12 cellular contexts compared by ENCODE assay signal in genomic region chr16:50251375-50252081, GRCh38. TPM values are rescaled to one million over a fixed set of nuclear protein-coding genes. Genes with fewer than 3 reads are reported as not detected.
DNase-seq lines count a peak whose midpoint lies in the region; ATAC-seq and TF ChIP-seq lines count a peak whose summit lies in the region.
"Had no signal": no experiment of that assay in that cellular context is flagged by ENCODE, and none has a peak within 500 bp of the region (broad histone marks: within the 10 kb centered on the region; RNA-seq: fewer than 3 reads in every experiment).

No MANE protein-coding gene starts in this region.

- intact Hi-C loops in mucosa of descending colon (cut with DNase I, micrococcal nuclease) = no loop called here

- in situ Hi-C loops in brain microvascular endothelial cell (cut with HindIII; ENCODE audit: low pct_ligation_motif_present, low sequenced_read_pairs) = no loop called here

- peaks cover 19% of the 10 kb centered on the region for H3K4me1 Mint-ChIP-seq in HFFc6 (ENCODE audit: low read depth)
- H3K4me1 Mint-ChIP-seq: activated naive CD4-positive, alpha-beta T cell treated with anti-CD3 and anti-CD28 coated beads, Interleukin-2, amount 50 U/mL, for 24 hours had no signal

- H3K9me3 Mint-ChIP-seq in HFFc6 = no peaks in the 10 kb centered on the region
- H3K9me3 Mint-ChIP-seq: activated naive CD4-positive, alpha-beta T cell treated with anti-CD3 and anti-CD28 coated beads, Interleukin-2, amount 50 U/mL, for 24 hours; naive B cell had no signal

- H3K9me3 ChIP-seq in mucosa of descending colon = no peaks in the 10 kb centered on the region
- H3K9me3 ChIP-seq: uterus had no signal

- H3K27me3 Mint-ChIP-seq in HFFc6 (ENCODE audit: insufficient read depth) = peaks cover 17% of the 10 kb centered on the region
- H3K27me3 Mint-ChIP-seq: activated naive CD4-positive, alpha-beta T cell treated with anti-CD3 and anti-CD28 coated beads, Interleukin-2, amount 50 U/mL, for 24 hours; naive B cell had no signal

- peak overlapping the region; percentile 46 for H3K27ac ChIP-seq in brain microvascular endothelial cell
- H3K27ac ChIP-seq: uterus had no signal

- DNase-seq in AG09309 (ENCODE audit: low read depth) = peak; percentile 92
- DNase-seq in HFFc6 = peak; percentile 92
- DNase-seq in brain microvascular endothelial cell = peak; percentile 92
- no peak for DNase-seq in mucosa of descending colon
- DNase-seq in NCI-H510A treated with DMSO at 0.1 percent for 48 hours (lab: John Stamatoyannopoulos, UW) = no peak
- no peak for DNase-seq in NCI-H526 (lab: John Stamatoyannopoulos, UW)
- no peak for DNase-seq in NCI-H2196 (lab: John Stamatoyannopoulos, UW; ENCODE audit: unreplicated experiment)
- DNase-seq: naive B cell; stimulated activated CD4-positive, alpha-beta T cell treated with anti-CD3 and anti-CD28 coated beads, Interleukin-4, amount 100 ng/mL, for 24 hours; uterus had no signal

- H3K4me3 Mint-ChIP-seq in HFFc6 = peak overlapping the region; percentile 51; the same call in 1 of the 2 replicates
- H3K4me3 Mint-ChIP-seq: activated naive CD4-positive, alpha-beta T cell treated with anti-CD3 and anti-CD28 coated beads, Interleukin-2, amount 50 U/mL, for 24 hours; naive B cell had no signal

- peak; percentile 17 for ATAC-seq in mucosa of descending colon
- no peak for ATAC-seq in HG02798 (IDR thresholded peaks at IDR 0.05; ENCODE audit: poor library complexity, unreplicated experiment)

- H3K4me1 ChIP-seq in mucosa of descending colon (ENCODE audit: low read depth) = peaks cover 2% of the 10 kb centered on the region
- H3K4me1 ChIP-seq: uterus had no signal

- no peak overlapping the region for H3K4me3 ChIP-seq in AG09309 (ENCODE audit: control insufficient read depth, low read depth, low read length)
- H3K4me3 ChIP-seq in brain microvascular endothelial cell (ENCODE audit: low read depth, low read length) = no peak overlapping the region
- H3K4me3 ChIP-seq in mucosa of descending colon = no peak overlapping the region
- H3K4me3 ChIP-seq: uterus had no signal

- no peaks in the 10 kb centered on the region for H3K36me3 ChIP-seq in brain microvascular endothelial cell (replicated peaks)
- no peaks in the 10 kb centered on the region for H3K36me3 ChIP-seq in mucosa of descending colon (ENCODE audit: low read depth)
- H3K36me3 ChIP-seq: uterus had no signal

- H3K36me3 Mint-ChIP-seq in HFFc6 (ENCODE audit: low read depth) = no peaks in the 10 kb centered on the region
- H3K36me3 Mint-ChIP-seq: naive B cell had no signal

- peak overlapping the region; percentile 80 for H3K27ac Mint-ChIP-seq in HFFc6
- H3K27ac Mint-ChIP-seq: activated naive CD4-positive, alpha-beta T cell treated with anti-CD3 and anti-CD28 coated beads, Interleukin-2, amount 50 U/mL, for 24 hours; naive B cell had no signal

- TF ChIP-seq CTCF in AG09309 (IDR thresholded peaks at IDR 0.05; ENCODE audit: control insufficient read depth, insufficient read depth, low read depth, low read length, missing control alignments) (no peak), HFFc6 (IDR thresholded peaks at IDR 0.05) (no peak), brain microvascular endothelial cell (IDR thresholded peaks at IDR 0.05; ENCODE audit: low read depth, low read length, missing control alignments) (no peak), mucosa of descending colon (IDR thresholded peaks at IDR 0.05) (no peak)

- H3K27me3 ChIP-seq in brain microvascular endothelial cell (replicated peaks) = no peaks in the 10 kb centered on the region
- H3K27me3 ChIP-seq: uterus had no signal

RNA-seq across cellular contexts. Expression of gene ADCY7, which starts 14.8 kb away (rescaled TPM):
- 10 to 100 TPM; 32.7 to 48.1 (median 41.9) TPM for total RNA-seq in HFFc6 (2021; fragmentation: NEBNext Ultra II Directional; extraction: Animal tissue kit (Norgen Biotek cat#: 25700))
- 10 to 100 TPM; 12.4 to 25.0 (median 22.7) TPM for total RNA-seq in mucosa of descending colon

Comparison
In these comparisons a context has a peak if more than half of its experiments do, and no peak if none do; other contexts are left out.
1. DNase-seq: peak in AG09309 (single experiment), HFFc6 (single experiment) and brain microvascular endothelial cell (single experiment); none in mucosa of descending colon (0 of 3), NCI-H510A treated with DMSO at 0.1 percent for 48 hours (single experiment), NCI-H526 (0 of 2) and NCI-H2196 (single experiment).